Comparison of ENCODE assay signal across 1 cellular context in genomic region chr22:19898831-19899567, GRCh38.
TF ChIP-seq lines count a peak whose summit lies in the region.

No MANE protein-coding gene starts in this region.

TF ChIP-seq in HepG2, 621 proteins besides CTCF, POLR2A, EP300 and RAD21 (continued from another document):
- TF ChIP-seq ETV5 (CRISPR knock-in tag; IDR thresholded peaks at IDR 0.05; ENCODE audit: borderline replicate concordance): peak; percentile 23; the same call in 1 of the 2 replicates
- TF ChIP-seq ZNF572 (CRISPR knock-in tag; IDR thresholded peaks at IDR 0.05): 0 out of 2 replicates have a peak, but pooled peaks have one; percentile 50
- no peak for TF ChIP-seq ZNF749 (CRISPR knock-in tag; IDR thresholded peaks at IDR 0.05; ENCODE audit: borderline replicate concordance)
- peak; percentile 91 for TF ChIP-seq RBAK (CRISPR knock-in tag; IDR thresholded peaks at IDR 0.05)
- TF ChIP-seq MAFF (IDR thresholded peaks at IDR 0.05; ENCODE audit: low read depth, low read length): peak; percentile 58
- TF ChIP-seq POGZ (CRISPR knock-in tag; IDR thresholded peaks at IDR 0.05): peak; percentile 43; the same call in 1 of the 2 replicates
- peak; percentile 94 for TF ChIP-seq MYC (CRISPR knock-in tag; IDR thresholded peaks at IDR 0.05; ENCODE audit: borderline replicate concordance)
- TF ChIP-seq, protein P1, sequence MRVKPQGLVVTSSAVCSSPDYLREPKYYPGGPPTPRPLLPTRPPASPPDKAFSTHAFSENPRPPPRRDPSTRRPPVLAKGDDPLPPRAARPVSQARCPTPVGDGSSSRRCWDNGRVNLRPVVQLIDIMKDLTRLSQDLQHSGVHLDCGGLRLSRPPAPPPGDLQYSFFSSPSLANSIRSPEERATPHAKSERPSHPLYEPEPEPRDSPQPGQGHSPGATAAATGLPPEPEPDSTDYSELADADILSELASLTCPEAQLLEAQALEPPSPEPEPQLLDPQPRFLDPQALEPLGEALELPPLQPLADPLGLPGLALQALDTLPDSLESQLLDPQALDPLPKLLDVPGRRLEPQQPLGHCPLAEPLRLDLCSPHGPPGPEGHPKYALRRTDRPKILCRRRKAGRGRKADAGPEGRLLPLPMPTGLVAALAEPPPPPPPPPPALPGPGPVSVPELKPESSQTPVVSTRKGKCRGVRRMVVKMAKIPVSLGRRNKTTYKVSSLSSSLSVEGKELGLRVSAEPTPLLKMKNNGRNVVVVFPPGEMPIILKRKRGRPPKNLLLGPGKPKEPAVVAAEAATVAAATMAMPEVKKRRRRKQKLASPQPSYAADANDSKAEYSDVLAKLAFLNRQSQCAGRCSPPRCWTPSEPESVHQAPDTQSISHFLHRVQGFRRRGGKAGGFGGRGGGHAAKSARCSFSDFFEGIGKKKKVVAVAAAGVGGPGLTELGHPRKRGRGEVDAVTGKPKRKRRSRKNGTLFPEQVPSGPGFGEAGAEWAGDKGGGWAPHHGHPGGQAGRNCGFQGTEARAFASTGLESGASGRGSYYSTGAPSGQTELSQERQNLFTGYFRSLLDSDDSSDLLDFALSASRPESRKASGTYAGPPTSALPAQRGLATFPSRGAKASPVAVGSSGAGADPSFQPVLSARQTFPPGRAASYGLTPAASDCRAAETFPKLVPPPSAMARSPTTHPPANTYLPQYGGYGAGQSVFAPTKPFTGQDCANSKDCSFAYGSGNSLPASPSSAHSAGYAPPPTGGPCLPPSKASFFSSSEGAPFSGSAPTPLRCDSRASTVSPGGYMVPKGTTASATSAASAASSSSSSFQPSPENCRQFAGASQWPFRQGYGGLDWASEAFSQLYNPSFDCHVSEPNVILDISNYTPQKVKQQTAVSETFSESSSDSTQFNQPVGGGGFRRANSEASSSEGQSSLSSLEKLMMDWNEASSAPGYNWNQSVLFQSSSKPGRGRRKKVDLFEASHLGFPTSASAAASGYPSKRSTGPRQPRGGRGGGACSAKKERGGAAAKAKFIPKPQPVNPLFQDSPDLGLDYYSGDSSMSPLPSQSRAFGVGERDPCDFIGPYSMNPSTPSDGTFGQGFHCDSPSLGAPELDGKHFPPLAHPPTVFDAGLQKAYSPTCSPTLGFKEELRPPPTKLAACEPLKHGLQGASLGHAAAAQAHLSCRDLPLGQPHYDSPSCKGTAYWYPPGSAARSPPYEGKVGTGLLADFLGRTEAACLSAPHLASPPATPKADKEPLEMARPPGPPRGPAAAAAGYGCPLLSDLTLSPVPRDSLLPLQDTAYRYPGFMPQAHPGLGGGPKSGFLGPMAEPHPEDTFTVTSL (CRISPR knock-in tag; IDR thresholded peaks at IDR 0.05; ENCODE audit: borderline replicate concordance): peak; percentile 80
- TF ChIP-seq, protein P2, sequence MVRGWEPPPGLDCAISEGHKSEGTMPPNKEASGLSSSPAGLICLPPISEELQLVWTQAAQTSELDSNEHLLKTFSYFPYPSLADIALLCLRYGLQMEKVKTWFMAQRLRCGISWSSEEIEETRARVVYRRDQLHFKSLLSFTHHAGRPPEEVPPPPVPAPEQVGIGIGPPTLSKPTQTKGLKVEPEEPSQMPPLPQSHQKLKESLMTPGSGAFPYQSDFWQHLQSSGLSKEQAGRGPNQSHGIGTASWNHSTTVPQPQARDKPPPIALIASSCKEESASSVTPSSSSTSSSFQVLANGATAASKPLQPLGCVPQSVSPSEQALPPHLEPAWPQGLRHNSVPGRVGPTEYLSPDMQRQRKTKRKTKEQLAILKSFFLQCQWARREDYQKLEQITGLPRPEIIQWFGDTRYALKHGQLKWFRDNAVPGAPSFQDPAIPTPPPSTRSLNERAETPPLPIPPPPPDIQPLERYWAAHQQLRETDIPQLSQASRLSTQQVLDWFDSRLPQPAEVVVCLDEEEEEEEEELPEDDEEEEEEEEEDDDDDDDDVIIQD (CRISPR knock-in tag; IDR thresholded peaks at IDR 0.05; ENCODE audit: low read depth): peak; percentile 18; the same call in 1 of the 2 replicates
- TF ChIP-seq, protein P3, sequence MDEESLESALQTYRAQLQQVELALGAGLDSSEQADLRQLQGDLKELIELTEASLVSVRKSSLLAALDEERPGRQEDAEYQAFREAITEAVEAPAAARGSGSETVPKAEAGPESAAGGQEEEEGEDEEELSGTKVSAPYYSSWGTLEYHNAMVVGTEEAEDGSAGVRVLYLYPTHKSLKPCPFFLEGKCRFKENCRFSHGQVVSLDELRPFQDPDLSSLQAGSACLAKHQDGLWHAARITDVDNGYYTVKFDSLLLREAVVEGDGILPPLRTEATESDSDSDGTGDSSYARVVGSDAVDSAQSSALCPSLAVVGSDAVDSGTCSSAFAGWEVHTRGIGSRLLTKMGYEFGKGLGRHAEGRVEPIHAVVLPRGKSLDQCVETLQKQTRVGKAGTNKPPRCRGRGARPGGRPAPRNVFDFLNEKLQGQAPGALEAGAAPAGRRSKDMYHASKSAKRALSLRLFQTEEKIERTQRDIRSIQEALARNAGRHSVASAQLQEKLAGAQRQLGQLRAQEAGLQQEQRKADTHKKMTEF (CRISPR knock-in tag; IDR thresholded peaks at IDR 0.05): peak; percentile 52; the same call in 1 of the 2 replicates
- TF ChIP-seq SOX6 (IDR thresholded peaks at IDR 0.05): no peak
- TF ChIP-seq SOX6 (CRISPR knock-in tag; IDR thresholded peaks at IDR 0.05): peak; percentile 72
- TF ChIP-seq TARDBP (CRISPR knock-in tag; IDR thresholded peaks at IDR 0.05): peak; percentile 72; the same call in 1 of the 2 replicates
- TF ChIP-seq ZBTB7A (CRISPR knock-in tag; IDR thresholded peaks at IDR 0.05): peak; percentile 63; the same call in 1 of the 2 replicates
- peak; percentile 90 for TF ChIP-seq SAP130 (CRISPR knock-in tag; IDR thresholded peaks at IDR 0.05; ENCODE audit: low read depth)
- TF ChIP-seq NRL (CRISPR knock-in tag; IDR thresholded peaks at IDR 0.05; ENCODE audit: borderline replicate concordance): peak; percentile 72
- peak; percentile 83 for TF ChIP-seq ZBTB38 (CRISPR knock-in tag; IDR thresholded peaks at IDR 0.05)
